In genomic region chr9:33332956-33333355, GRCh38 we compare ENCODE assay signal across 7 cellular contexts. TPM values are rescaled to one million over a fixed set of nuclear protein-coding genes. Genes with fewer than 3 reads are reported as not detected.
DNase-seq lines count a peak whose midpoint lies in the region; ATAC-seq, FAIRE-seq and TF ChIP-seq lines count a peak whose summit lies in the region.
"Not testable (repeated sequence)": the region's sequence is repeated elsewhere in the genome, so short reads cannot be mapped to it uniquely, and the experiment has no call there.

No MANE protein-coding gene starts in this region.

- ATAC-seq in activated CD8-positive, alpha-beta T cell treated with anti-CD3 and anti-CD28 coated beads for 36 hours = not testable (repeated sequence)

- H3K4me1 Mint-ChIP-seq in activated CD8-positive, alpha-beta T cell treated with anti-CD3 and anti-CD28 coated beads for 36 hours (ENCODE audit: low read depth); astrocyte (ENCODE audit: low read depth, unreplicated experiment): not testable (repeated sequence)

- H3K4me3 ChIP-seq in astrocyte (ENCODE audit: insufficient read depth, low read depth, low read length); choroid plexus epithelial cell (ENCODE audit: low read depth, low read length); smooth muscle cell: not testable (repeated sequence)

- peak; percentile 40 for DNase-seq in EH (ENCODE audit: low read depth)
- DNase-seq in RWPE1 (ENCODE audit: low spot score); activated CD8-positive, alpha-beta T cell treated with anti-CD3 and anti-CD28 coated beads for 36 hours; astrocyte (ENCODE audit: low read depth); smooth muscle cell (lab: John Stamatoyannopoulos, UW; ENCODE audit: unreplicated experiment): not testable (repeated sequence)
- peak; percentile 29 for DNase-seq in choroid plexus epithelial cell (ENCODE audit: low read depth)
- DNase-seq in iris pigment epithelial cell (ENCODE audit: low read depth) = peak; percentile 53

- not testable (repeated sequence) for H3K79me2 ChIP-seq in astrocyte (ENCODE audit: insufficient read depth, low read length); smooth muscle cell (ENCODE audit: low read depth)

- CTCF ChIA-PET in RWPE1 (lab: Yijun Ruan, JAX) = not testable (repeated sequence)
- CTCF ChIA-PET in activated CD8-positive, alpha-beta T cell treated with anti-CD3 and anti-CD28 coated beads for 36 hours (lab: Charles Lee) = interaction anchor here (1.1 to 1.3 kb wide), 2 partner anchors 12 to 72 kb away, joined by 3 read pairs; no protein-coding TSS in a partner anchor

- peaks cover 24% of the 10 kb centered on the region for H3K36me3 ChIP-seq in astrocyte (ENCODE audit: insufficient read depth, low read length)
- not testable (repeated sequence) for H3K36me3 ChIP-seq in smooth muscle cell (ENCODE audit: low read depth)

- H2AFZ ChIP-seq in astrocyte (ENCODE audit: low read depth, low read length); smooth muscle cell (ENCODE audit: low read depth): not testable (repeated sequence)

- peaks cover 65% of the 10 kb centered on the region for H3K36me3 Mint-ChIP-seq in activated CD8-positive, alpha-beta T cell treated with anti-CD3 and anti-CD28 coated beads for 36 hours (ENCODE audit: low read depth)
- peaks cover 28% of the 10 kb centered on the region for H3K36me3 Mint-ChIP-seq in astrocyte (ENCODE audit: low read depth, unreplicated experiment)

- H3K27ac ChIP-seq in RWPE1 = peak overlapping the region; percentile 22; the same call in 1 of the 2 replicates
- not testable (repeated sequence) for H3K27ac ChIP-seq in astrocyte (ENCODE audit: low read depth, low read length)
- peak overlapping the region; percentile 62 for H3K27ac ChIP-seq in smooth muscle cell (ENCODE audit: low read depth)

- H3F3A ChIP-seq in smooth muscle cell (ENCODE audit: low read depth) = not testable (repeated sequence)

- H3K27me3 Mint-ChIP-seq in activated CD8-positive, alpha-beta T cell treated with anti-CD3 and anti-CD28 coated beads for 36 hours; astrocyte (ENCODE audit: low read depth, unreplicated experiment): not testable (repeated sequence)

- not testable (repeated sequence) for H3K27me3 ChIP-seq in astrocyte (ENCODE audit: insufficient read depth, low read length); smooth muscle cell (ENCODE audit: low read depth)

- not testable (repeated sequence) for FAIRE-seq in astrocyte (lab: Jason Lieb, UNC)

- H3K9me3 ChIP-seq in astrocyte (ENCODE audit: insufficient read depth, low read depth, low read length); smooth muscle cell (replicated peaks; ENCODE audit: low read depth): not testable (repeated sequence)

- intact Hi-C loops in activated CD8-positive, alpha-beta T cell treated with anti-CD3 and anti-CD28 coated beads for 36 hours (cut with micrococcal nuclease) = not testable (repeated sequence)

- H3K4me1 ChIP-seq in astrocyte (ENCODE audit: insufficient read depth, low read length) = peaks cover 28% of the 10 kb centered on the region
- H3K4me1 ChIP-seq in smooth muscle cell (ENCODE audit: low read depth) = not testable (repeated sequence)

- H4K20me1 ChIP-seq in astrocyte (ENCODE audit: insufficient read depth, low read length); smooth muscle cell (ENCODE audit: low read depth): not testable (repeated sequence)

- H3K9ac ChIP-seq in astrocyte (ENCODE audit: low read length); smooth muscle cell (ENCODE audit: low read depth): not testable (repeated sequence)

- POLR2A ChIA-PET in RWPE1 (lab: Yijun Ruan, JAX; ENCODE audit: low non-redundant PET) = not testable (repeated sequence)
- POLR2A ChIA-PET in activated CD8-positive, alpha-beta T cell treated with anti-CD3 and anti-CD28 coated beads for 36 hours (lab: Charles Lee) = interaction anchor here (0.7 kb wide), 1 partner anchor 10 kb away, joined by 3 read pairs; no protein-coding TSS in a partner anchor

- H3K27ac Mint-ChIP-seq in activated CD8-positive, alpha-beta T cell treated with anti-CD3 and anti-CD28 coated beads for 36 hours = peak overlapping the region; percentile 25
- H3K27ac Mint-ChIP-seq in astrocyte (ENCODE audit: unreplicated experiment) = not testable (repeated sequence)

- H3K4me2 ChIP-seq in astrocyte (ENCODE audit: low read length) = peak overlapping the region; percentile 46
- not testable (repeated sequence) for H3K4me2 ChIP-seq in smooth muscle cell

- H3K4me3 Mint-ChIP-seq in activated CD8-positive, alpha-beta T cell treated with anti-CD3 and anti-CD28 coated beads for 36 hours; astrocyte (ENCODE audit: unreplicated experiment): not testable (repeated sequence)

- H3K9me3 Mint-ChIP-seq in activated CD8-positive, alpha-beta T cell treated with anti-CD3 and anti-CD28 coated beads for 36 hours; astrocyte (ENCODE audit: unreplicated experiment): not testable (repeated sequence)

- not testable (repeated sequence) for TF ChIP-seq CTCF in RWPE1 (conservative IDR thresholded peaks at IDR 0.05; ENCODE audit: low read depth); activated CD8-positive, alpha-beta T cell treated with anti-CD3 and anti-CD28 coated beads for 36 hours (IDR thresholded peaks at IDR 0.05); astrocyte (IDR thresholded peaks at IDR 0.05; ENCODE audit: insufficient read depth, low read depth, low read length); choroid plexus epithelial cell (conservative IDR thresholded peaks at IDR 0.05; ENCODE audit: low read depth, low read length); smooth muscle cell (IDR thresholded peaks at IDR 0.05; ENCODE audit: borderline replicate concordance, insufficient read depth, poor library complexity, severe bottlenecking)

- 53% methylated on average over 7 of the region's 7 CpGs for WGBS in smooth muscle cell (ENCODE audit: low lambda C conversion rate)

RNA-seq across cellular contexts. Expression of gene NFX1, which starts 42.6 kb away (rescaled TPM):
- 10 to 100 TPM; 37.4 to 38.9 TPM for total RNA-seq in activated CD8-positive, alpha-beta T cell treated with anti-CD3 and anti-CD28 coated beads for 36 hours
- total RNA-seq in astrocyte (26.7 and 27.8 TPM in 2 replicates), smooth muscle cell (19.3 and 20.5 TPM in 2 replicates)
- 18.4 and 22.8 TPM in 2 replicates for polyA plus RNA-seq in smooth muscle cell
